In genomic region chr15:52481915-52482314, GRCh38 we compare ENCODE assay signal across 8 cellular contexts. TPM values are rescaled to one million over a fixed set of nuclear protein-coding genes. Genes with fewer than 3 reads are reported as not detected.
A peak's percentile ranks its signal among the peaks of the same experiment; 100 is the strongest.
DNase-seq lines count a peak whose midpoint lies in the region; ATAC-seq and TF ChIP-seq lines count a peak whose summit lies in the region.

No MANE protein-coding gene starts in this region.

- intact Hi-C loops in esophagus squamous epithelium (cut with DNase I) = loop anchor here (10.0 kb wide), 1 partner anchor 57 kb away; no protein-coding TSS in a partner anchor

- TF ChIP-seq POLR2A in esophagus squamous epithelium (IDR thresholded peaks at IDR 0.05) = peak in 1 of 4 donors; percentile 15

- H3K27ac ChIP-seq in esophagus squamous epithelium (peak overlapping the region; percentile 3 to 64 (median 59)), SJCRH30 (no peak overlapping the region)

- no peaks in the 10 kb centered on the region for H3K36me3 ChIP-seq in esophagus squamous epithelium
- no peaks in the 10 kb centered on the region for H3K36me3 ChIP-seq in SJCRH30

- peak overlapping the region; percentile 77 for H3K4me3 Mint-ChIP-seq in T-helper 2 cell treated with Interferon-gamma antibody and Interleukin-4, amounts not matched to agents 5 μg/mL and 100 μg/mL, for 36 hours

- no peaks in the 10 kb centered on the region for H3K27me3 Mint-ChIP-seq in T-helper 2 cell treated with Interferon-gamma antibody and Interleukin-4, amounts not matched to agents 5 μg/mL and 100 μg/mL, for 36 hours (ENCODE audit: low read depth)

- H3K9me3 ChIP-seq in esophagus squamous epithelium (no peaks in the 10 kb centered on the region), SJCRH30 (replicated peaks) (no peaks in the 10 kb centered on the region)

- DNase-seq in CD1c-positive myeloid dendritic cell (ENCODE audit: extremely low spot score) = peak; percentile 79
- DNase-seq in T-helper 2 cell treated with Interferon-gamma antibody and Interleukin-4, amounts not matched to agents 5 μg/mL and 100 μg/mL, for 36 hours (ENCODE audit: low spot score) = peak; percentile 48
- DNase-seq in esophagus squamous epithelium (lab: John Stamatoyannopoulos, UW) = peak; percentile 17
- DNase-seq in stimulated activated CD4-positive, alpha-beta T cell treated with anti-CD3 and anti-CD28 coated beads, TNF-alpha, amount 100 ng/mL, for 1 hour (ENCODE audit: low read depth in 3 of 3, low spot score in 1 of 3) = peak in 2 of 3 donors; percentile 18 to 27
- DNase-seq in NCI-H146 (lab: John Stamatoyannopoulos, UW) = no peak
- no peak for DNase-seq in SJCRH30

- 16 to 39% methylated on average over 3 of the region's 3 CpGs for WGBS in esophagus squamous epithelium, 2 donors

- peak; percentile 94 for ATAC-seq in GM19328 (IDR thresholded peaks at IDR 0.05; ENCODE audit: unreplicated experiment)
- ATAC-seq in HG03354 (IDR thresholded peaks at IDR 0.05; ENCODE audit: poor library complexity, severe bottlenecking, unreplicated experiment) = peak; percentile 98

- H3K9me3 Mint-ChIP-seq in T-helper 2 cell treated with Interferon-gamma antibody and Interleukin-4, amounts not matched to agents 5 μg/mL and 100 μg/mL, for 36 hours = no peaks in the 10 kb centered on the region

- H3K4me3 ChIP-seq in esophagus squamous epithelium (no peak overlapping the region), SJCRH30 (no peak overlapping the region)

- H3K27ac Mint-ChIP-seq in T-helper 2 cell treated with Interferon-gamma antibody and Interleukin-4, amounts not matched to agents 5 μg/mL and 100 μg/mL, for 36 hours = peak overlapping the region; percentile 86

- TF ChIP-seq CTCF in esophagus squamous epithelium (IDR thresholded peaks at IDR 0.05) = no peak

- no peaks in the 10 kb centered on the region for H3K27me3 ChIP-seq in esophagus squamous epithelium
- H3K27me3 ChIP-seq in SJCRH30 = no peaks in the 10 kb centered on the region

- peaks cover 59% of the 10 kb centered on the region for H3K4me1 Mint-ChIP-seq in T-helper 2 cell treated with Interferon-gamma antibody and Interleukin-4, amounts not matched to agents 5 μg/mL and 100 μg/mL, for 36 hours (ENCODE audit: low read depth)

- H3K4me1 ChIP-seq in esophagus squamous epithelium (peaks cover 8 to 30% (median 16%) of the 10 kb centered on the region in 3 donors), SJCRH30 (no peaks in the 10 kb centered on the region)

- peaks cover 16% of the 10 kb centered on the region for H3K36me3 Mint-ChIP-seq in T-helper 2 cell treated with Interferon-gamma antibody and Interleukin-4, amounts not matched to agents 5 μg/mL and 100 μg/mL, for 36 hours (ENCODE audit: low read depth)

RNA-seq across cellular contexts. Expression of gene MYO5A, which starts 46.8 kb away (rescaled TPM):
- total RNA-seq in esophagus squamous epithelium = 10 to 100 TPM; 11.3 to 24.6 (median 22.3) TPM
- 15.2 and 15.5 TPM in 2 replicates for total RNA-seq in SJCRH30 (2014; rRNA removed; shearing (Covaris generic))

Comparison
In these comparisons a context has a peak if more than half of its experiments do, and no peak if none do; other contexts are left out.
1. DNase-seq: peak in CD1c-positive myeloid dendritic cell (single experiment), T-helper 2 cell treated with Interferon-gamma antibody and Interleukin-4, amounts not matched to agents 5 μg/mL and 100 μg/mL, for 36 hours (single experiment), esophagus squamous epithelium (single experiment) and stimulated activated CD4-positive, alpha-beta T cell treated with anti-CD3 and anti-CD28 coated beads, TNF-alpha, amount 100 ng/mL, for 1 hour (2 of 3); none in NCI-H146 (single experiment) and SJCRH30 (0 of 2).